ENCODE assay signal across 9 cellular contexts in the genomic region with DNA sequence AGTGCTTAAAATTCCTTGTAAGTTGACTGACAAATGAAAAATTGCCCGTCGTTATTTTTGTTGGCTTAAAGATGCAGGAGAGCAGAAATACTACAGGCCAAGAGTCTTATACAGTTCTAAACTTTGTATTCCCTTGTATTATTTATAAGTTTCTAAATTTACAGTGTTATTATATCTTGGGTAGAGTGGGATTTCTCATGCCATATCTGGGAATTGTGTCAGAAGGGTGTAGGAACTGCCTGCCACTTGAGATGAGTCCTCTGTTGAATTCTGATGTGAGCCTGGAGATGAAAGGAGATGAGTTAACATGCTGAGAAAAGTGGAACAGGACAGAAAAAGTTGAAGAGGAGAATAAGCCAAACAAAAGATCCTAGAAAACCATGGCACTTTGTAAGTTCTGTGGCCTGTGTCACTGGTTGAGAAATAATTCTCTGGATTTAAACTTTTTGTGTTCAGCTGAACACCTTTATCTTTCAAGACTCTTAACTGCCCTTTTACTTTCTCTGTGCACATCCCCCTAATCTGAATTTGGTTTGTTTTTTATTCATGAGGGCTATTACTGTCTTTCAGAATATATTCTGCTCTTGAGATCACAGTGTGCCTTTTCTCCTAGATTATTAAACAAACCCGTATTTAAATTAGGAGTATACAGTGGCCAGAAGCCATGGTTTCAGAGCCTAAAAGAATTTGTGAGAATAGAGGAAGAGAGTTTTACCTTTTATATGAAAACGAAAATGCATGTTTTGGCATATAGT. TPM values are rescaled to one million over a fixed set of nuclear protein-coding genes. Genes with fewer than 3 reads are reported as not detected.
DNase-seq lines count a peak whose midpoint lies in the region; ATAC-seq, FAIRE-seq and TF ChIP-seq lines count a peak whose summit lies in the region.
"Had no signal": no experiment of that assay in that cellular context is flagged by ENCODE, and none has a peak within 500 bp of the region (broad histone marks: within the 10 kb centered on the region; RNA-seq: fewer than 3 reads in every experiment).

No MANE protein-coding gene starts in this region.

- TF ChIP-seq CTCF in RWPE2 (IDR thresholded peaks at IDR 0.05; ENCODE audit: poor library complexity, severe bottlenecking): no peak

- H3K27ac ChIP-seq in RWPE2 (ENCODE audit: poor library complexity, severe bottlenecking) (no peak overlapping the region), small intestine (ENCODE audit: low read depth in 1 of 2, low read length in 1 of 2) (peak overlapping the region in 1 of 2 donors; percentile 96)

- H3K36me3 ChIP-seq in H7 (replicated peaks; ENCODE audit: control insufficient read depth, insufficient read depth, low read length): peaks cover 1% of the 10 kb centered on the region
- H3K36me3 ChIP-seq in RWPE2 (ENCODE audit: low read depth): peaks cover 12% of the 10 kb centered on the region
- no peaks in the 10 kb centered on the region for H3K36me3 ChIP-seq in small intestine (ENCODE audit: control insufficient read depth in 2 of 2, insufficient read depth in 2 of 2, low read length in 2 of 2)

- H3K27me3 ChIP-seq in H7 (ENCODE audit: control insufficient read depth, insufficient read depth, low read length) (no peaks in the 10 kb centered on the region), RWPE2 (ENCODE audit: insufficient read depth, poor library complexity, severe bottlenecking) (no peaks in the 10 kb centered on the region), small intestine (ENCODE audit: control insufficient read depth in 2 of 2, insufficient read depth in 2 of 2, low read length in 2 of 2) (no peaks in the 10 kb centered on the region)

- H3K4me3 ChIP-seq in H7 (ENCODE audit: insufficient read depth, low read depth, low read length) (peak overlapping the region; percentile 99), RWPE2 (ENCODE audit: severe bottlenecking) (peak overlapping the region; percentile 82), small intestine (ENCODE audit: low read depth in 1 of 2, low read length in 2 of 2) (peak overlapping the region; percentile 85 to 98)

- DNase-seq in H7: no peak
- no peak for DNase-seq in RWPE2 (ENCODE audit: low spot score)
- peak; percentile 24 for DNase-seq in hepatic stellate cell (ENCODE audit: low spot score)
- DNase-seq in small intestine: peak; percentile 17
- no peak for DNase-seq in activated CD4-positive, alpha-beta T cell treated with anti-CD3 and anti-CD28 coated beads, Interleukin-2, amount 50 U/mL, for 1 hour
- DNase-seq in activated T-cell treated with anti-CD3 and anti-CD28 coated beads, Interleukin-2, amount 50 U/mL, for 48 hours: no peak
- DNase-seq: effector CD4-positive, alpha-beta T cell had no signal

- no peak for FAIRE-seq in small intestine (lab: Jason Lieb, UNC)

- H3K4me1 ChIP-seq in RWPE2 (ENCODE audit: insufficient read depth, poor library complexity, severe bottlenecking) (peaks cover 9% of the 10 kb centered on the region), small intestine (ENCODE audit: control insufficient read depth in 2 of 2, insufficient read depth in 1 of 2, low read depth in 1 of 2, low read length in 1 of 2) (peaks cover 4 to 12% of the 10 kb centered on the region in 2 donors)

- H3K9me3 ChIP-seq in RWPE2 (ENCODE audit: severe bottlenecking) (no peaks in the 10 kb centered on the region), small intestine (ENCODE audit: control insufficient read depth, low read depth) (no peaks in the 10 kb centered on the region)

- 17 to 24% (median 20%) methylated on average over 4 of the region's 4 CpGs for WGBS in small intestine, 3 donors

- no peak for ATAC-seq in RWPE2 (ENCODE audit: low read depth)
- no peak for ATAC-seq in GM21723 (IDR thresholded peaks at IDR 0.05; ENCODE audit: unreplicated experiment)
- no peak for ATAC-seq in HG03196 (IDR thresholded peaks at IDR 0.05; ENCODE audit: unreplicated experiment)

RNA-seq across cellular contexts. Expression of gene DESI2, which starts 1.5 kb away (rescaled TPM):
- 132 and 149 TPM in 2 replicates for total RNA-seq in H7 (2014; rRNA removed; shearing (Covaris generic))
- polyA plus RNA-seq in small intestine: 10 to 100 TPM; 14.1 to 17.8 (median 17.7) TPM

Comparison
In these comparisons a context has a peak if more than half of its experiments do, and no peak if none do; other contexts are left out.
1. DNase-seq: peak in hepatic stellate cell (single experiment) and small intestine (single experiment); none in H7 (single experiment), RWPE2 (single experiment), activated CD4-positive, alpha-beta T cell treated with anti-CD3 and anti-CD28 coated beads, Interleukin-2, amount 50 U/mL, for 1 hour (single experiment) and activated T-cell treated with anti-CD3 and anti-CD28 coated beads, Interleukin-2, amount 50 U/mL, for 48 hours (0 of 2).
2. Peak in every context shown above with its lines, with median percentiles within 50 percentile points of each other: H3K4me3 ChIP-seq.